24 cellular contexts compared by ENCODE assay signal in genomic region chr15:42366151-42366550, GRCh38.
"Had no signal": no experiment of that assay in that cellular context is flagged by ENCODE, and none has a peak within 500 bp of the region (broad histone marks: within the 10 kb centered on the region; RNA-seq: fewer than 3 reads in every experiment).

No MANE protein-coding gene starts in this region.

- DNase-seq: hippocampal formation; kidney glomerular epithelial cell; left cardiac atrium; mammary epithelial cell; mesenchymal stem cell; naive thymus-derived CD8-positive, alpha-beta T cell; occipital lobe; right lobe of liver; stimulated activated CD4-positive, alpha-beta T cell treated with anti-CD3 and anti-CD28 coated beads, Interleukin-12 subunit alpha, Interleukin-12 subunit beta, amount 100 ng/mL, for 4 hours; stimulated activated CD4-positive, alpha-beta T cell treated with anti-CD3 and anti-CD28 coated beads, Interleukin-15, amount 100 ng/mL, for 24 hours; stimulated activated CD4-positive, alpha-beta T cell treated with anti-CD3 and anti-CD28 coated beads, Interleukin-2, amount 100 ng/mL, for 24 hours; stimulated activated CD4-positive, alpha-beta T cell treated with anti-CD3 and anti-CD28 coated beads, Interleukin-4, amount 100 ng/mL, for 1 hour; stimulated activated naive B cell treated with anti-CD40 and anti-IgM and Interleukin-4, amounts not matched to agents 10 μg/mL and 1 μg/mL and 100 μg/mL, for 72 hours; stimulated activated naive CD8-positive, alpha-beta T cell treated with anti-CD3 and anti-CD28 coated beads, Interleukin-15, Interleukin-2, amounts not matched to agents 100 U/mL and 50 U/mL, for 24 hours; stomach; testis; tibial artery; trophoblast cell; upper lobe of right lung had no signal

- H3K9me3 ChIP-seq: lower lobe of right lung, right lobe of liver, stomach, testis, tibial artery, upper lobe of right lung had no signal

- H3K27me3 ChIP-seq: right atrium auricular region, right lobe of liver, stomach, testis, tibial artery, upper lobe of right lung had no signal

- ATAC-seq: left lobe of liver; naive thymus-derived CD8-positive, alpha-beta T cell; stimulated activated naive B cell treated with anti-CD40 and anti-IgM and Interleukin-4, amounts not matched to agents 10 μg/mL and 1 μg/mL and 100 μg/mL, for 72 hours; stimulated activated naive CD8-positive, alpha-beta T cell treated with anti-CD3 and anti-CD28 coated beads, Interleukin-15, Interleukin-2, amounts not matched to agents 100 U/mL and 50 U/mL, for 24 hours had no signal

- H3K27ac ChIP-seq: lower lobe of right lung, parathyroid adenoma, right atrium auricular region, right lobe of liver, stomach, testis, tibial artery, upper lobe of right lung had no signal

- H3K4me1 ChIP-seq: parathyroid adenoma, right atrium auricular region, right lobe of liver, stomach, testis, tibial artery had no signal

- H3K36me3 ChIP-seq: right atrium auricular region, right lobe of liver had no signal

- H3K4me3 ChIP-seq: lower lobe of right lung, right atrium auricular region, right lobe of liver, smooth muscle cell, stomach, testis, tibial artery, upper lobe of right lung had no signal
